In genomic region chr14:69629225-69630127, GRCh38 we compare ENCODE assay signal across 1 cellular context.
TF ChIP-seq lines count a peak whose summit lies in the region.

No MANE protein-coding gene starts in this region.

TF ChIP-seq in IMR-90, 13 proteins besides CTCF, POLR2A, EP300 and RAD21 (continued from another document):
- TF ChIP-seq ELK1 (IDR thresholded peaks at IDR 0.05; ENCODE audit: borderline replicate concordance, low read depth, low read length) (no peak), MXI1 (IDR thresholded peaks at IDR 0.05; ENCODE audit: borderline replicate concordance, low read depth, low read length) (no peak), CHD1 (IDR thresholded peaks at IDR 0.05; ENCODE audit: low read depth, low read length) (no peak), SMC3 (IDR thresholded peaks at IDR 0.05; ENCODE audit: low read depth, low read length) (no peak), USF2 (IDR thresholded peaks at IDR 0.05; ENCODE audit: low read depth, low read length) (no peak), MAZ (IDR thresholded peaks at IDR 0.05; ENCODE audit: borderline replicate concordance, low read depth, low read length) (no peak), CEBPB (IDR thresholded peaks at IDR 0.05; ENCODE audit: low read depth, low read length) (no peak), BHLHE40 (IDR thresholded peaks at IDR 0.05; ENCODE audit: low read depth, low read length) (no peak)
